ENCODE assay signal across 17 cellular contexts in genomic region chr6:147058786-147059434, GRCh38.
"Had no signal": no experiment of that assay in that cellular context is flagged by ENCODE, and none has a peak within 500 bp of the region (broad histone marks: within the 10 kb centered on the region; RNA-seq: fewer than 3 reads in every experiment).

No MANE protein-coding gene starts in this region.

- H3K27me3 ChIP-seq: heart right ventricle, suprapubic skin, upper lobe of left lung had no signal

- H3K27ac ChIP-seq: heart right ventricle, left ventricle myocardium inferior, suprapubic skin, upper lobe of left lung had no signal

- H3K9me3 ChIP-seq: heart right ventricle, left ventricle myocardium inferior, suprapubic skin, upper lobe of left lung had no signal

- H3K4me3 ChIP-seq: heart right ventricle, left ventricle myocardium inferior, suprapubic skin, upper lobe of left lung had no signal

- DNase-seq: activated CD4-positive, alpha-beta T cell treated with anti-CD3 and anti-CD28 coated beads, Interleukin-2, amount 50 U/mL, for 1 hour; activated CD4-positive, CD25-positive, alpha-beta regulatory T cell; activated naive CD4-positive, alpha-beta T cell treated with anti-CD3 and anti-CD28 coated beads, Interleukin-2, amount 50 U/mL, for 16 hours; activated T-cell treated with anti-CD3 and anti-CD28 coated beads for 4 hours; effector memory CD8-positive, alpha-beta T cell; erythroblast; foreskin melanocyte; heart right ventricle; islet precursor cell; left ventricle myocardium inferior; mesendoderm; occipital lobe; stimulated activated CD4-positive, alpha-beta T cell treated with anti-CD3 and anti-CD28 coated beads, Interleukin-2, amount 100 ng/mL, for 48 hours; stimulated activated naive CD8-positive, alpha-beta T cell treated with anti-CD3 and anti-CD28 coated beads, Interleukin-15, Interleukin-2, amounts not matched to agents 100 U/mL and 50 U/mL, for 24 hours had no signal

- H3K36me3 ChIP-seq: heart right ventricle, left ventricle myocardium inferior, suprapubic skin, upper lobe of left lung had no signal

- ATAC-seq: activated T-helper 17 cell treated with anti-CD3 and anti-CD28 coated beads, Interleukin-2, amount 50 U/mL, for 72 hours; effector memory CD8-positive, alpha-beta T cell; heart right ventricle; stimulated activated naive CD8-positive, alpha-beta T cell treated with anti-CD3 and anti-CD28 coated beads, Interleukin-15, Interleukin-2, amounts not matched to agents 100 U/mL and 50 U/mL, for 24 hours had no signal

- H3K4me1 ChIP-seq: left ventricle myocardium inferior, suprapubic skin, upper lobe of left lung had no signal
